In genomic region chr12:3107071-3107583, GRCh38 we compare ENCODE assay signal across 2 cellular contexts.
TF ChIP-seq lines count a peak whose summit lies in the region.

No MANE protein-coding gene starts in this region.

TF ChIP-seq in IMR-90, 13 proteins besides CTCF, POLR2A, EP300 and RAD21 (continued from another document):
- TF ChIP-seq MXI1 (IDR thresholded peaks at IDR 0.05; ENCODE audit: borderline replicate concordance, low read depth, low read length): no peak
- TF ChIP-seq RCOR1 (IDR thresholded peaks at IDR 0.05; ENCODE audit: insufficient replicate concordance, low read length): no peak
- TF ChIP-seq MAZ (IDR thresholded peaks at IDR 0.05; ENCODE audit: borderline replicate concordance, low read depth, low read length): no peak
- TF ChIP-seq FOS (IDR thresholded peaks at IDR 0.05; ENCODE audit: low read depth, low read length): no peak
- no peak for TF ChIP-seq USF2 (IDR thresholded peaks at IDR 0.05; ENCODE audit: low read depth, low read length)

TF ChIP-seq in liver, 16 proteins besides CTCF, POLR2A, EP300 and RAD21 (continued from another document):
- no peak for TF ChIP-seq ZBTB33 (IDR thresholded peaks at IDR 0.05)
- TF ChIP-seq NR2F2 (IDR thresholded peaks at IDR 0.05): no peak
- TF ChIP-seq TAF1 (conservative IDR thresholded peaks at IDR 0.05): no peak
- TF ChIP-seq HNF4G (IDR thresholded peaks at IDR 0.05): no peak
- TF ChIP-seq JUND (IDR thresholded peaks at IDR 0.05): no peak
- TF ChIP-seq MAX (IDR thresholded peaks at IDR 0.05): no peak
- TF ChIP-seq ATF3 (IDR thresholded peaks at IDR 0.05): no peak
- TF ChIP-seq FOXA1 (IDR thresholded peaks at IDR 0.05): no peak
- no peak for TF ChIP-seq YY1 (IDR thresholded peaks at IDR 0.05)
- no peak for TF ChIP-seq FOXA2 (IDR thresholded peaks at IDR 0.05)
- TF ChIP-seq SP1 (IDR thresholded peaks at IDR 0.05): no peak
- no peak for TF ChIP-seq EGR1 (IDR thresholded peaks at IDR 0.05; ENCODE audit: low read depth in 2 of 2)
- no peak for TF ChIP-seq GABPA (IDR thresholded peaks at IDR 0.05 in 1 of 2, conservative IDR thresholded peaks at IDR 0.05 in 1 of 2)
